In genomic region chr4:73021634-73022033, GRCh38 we compare ENCODE assay signal across 8 cellular contexts.
DNase-seq lines count a peak whose midpoint lies in the region; ATAC-seq and TF ChIP-seq lines count a peak whose summit lies in the region.

No MANE protein-coding gene starts in this region.

- in situ Hi-C loops in ACHN (cut with HindIII; ENCODE audit: low pct_ligation_motif_present, low pct_unique_long_range_greater_than_20kb, low sequenced_read_pairs) = no loop called here
- in situ Hi-C loops in GM13976 (cut with MboI; ENCODE audit: low sequenced_read_pairs, unreplicated experiment) = loop anchor here (10.0 kb wide), 1 partner anchor 517 kb away; no protein-coding TSS in a partner anchor

- peak; percentile 65 for ATAC-seq in HG03354 (IDR thresholded peaks at IDR 0.05; ENCODE audit: poor library complexity, severe bottlenecking, unreplicated experiment)
- no peak for ATAC-seq in GM18861 (IDR thresholded peaks at IDR 0.05; ENCODE audit: unreplicated experiment)
- ATAC-seq in HG02970 (IDR thresholded peaks at IDR 0.05; ENCODE audit: low FRiP score, unreplicated experiment) = no peak

- DNase-seq in ACHN = peak; percentile 72
- peak; percentile 46 for DNase-seq in GM13976 (ENCODE audit: low spot score)
- peak; percentile 37 for DNase-seq in SKM-1 treated with dmso at 0.1 percent for 144 hours (lab: John Stamatoyannopoulos, UW; ENCODE audit: unreplicated experiment)
- peak; percentile 71 for DNase-seq in iris pigment epithelial cell (ENCODE audit: low read depth)
- DNase-seq in stimulated activated CD4-positive, alpha-beta T cell treated with anti-CD3 and anti-CD28 coated beads, Interleukin-4, amount 100 ng/mL, for 4 hours = no peak

- peak; percentile 34 for TF ChIP-seq CTCF in GM13976 (IDR thresholded peaks at IDR 0.05; ENCODE audit: borderline replicate concordance, control extremely low read depth, extremely low read depth, insufficient read depth, missing control alignments)

Comparison
In these comparisons a context has a peak if more than half of its experiments do, and no peak if none do; other contexts are left out.
1. DNase-seq: peak in ACHN (single experiment), GM13976 (single experiment), SKM-1 treated with dmso at 0.1 percent for 144 hours (single experiment) and iris pigment epithelial cell (single experiment); none in stimulated activated CD4-positive, alpha-beta T cell treated with anti-CD3 and anti-CD28 coated beads, Interleukin-4, amount 100 ng/mL, for 4 hours (0 of 2).